18 cellular contexts compared by ENCODE assay signal in the genomic region with DNA sequence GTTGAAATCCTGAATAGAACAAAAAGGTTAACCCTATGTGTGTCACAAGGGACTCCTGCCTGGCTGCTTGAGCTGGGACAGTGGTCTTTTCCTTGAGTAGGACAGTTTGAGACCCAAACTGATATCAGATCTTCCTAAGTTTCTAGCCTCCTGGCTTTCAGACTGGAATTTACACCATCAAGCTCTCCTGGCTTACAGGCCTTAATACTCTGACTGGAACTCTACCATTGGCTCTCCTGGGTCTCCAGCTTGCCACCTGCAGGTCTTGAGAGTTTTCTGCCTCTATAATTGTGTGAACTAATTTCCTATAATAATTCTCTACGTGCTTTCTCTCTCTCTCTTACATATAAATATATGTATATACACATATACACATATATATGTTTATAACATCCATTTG.
DNase-seq lines count a peak whose midpoint lies in the region; ATAC-seq, FAIRE-seq and TF ChIP-seq lines count a peak whose summit lies in the region.
"Had no signal": no experiment of that assay in that cellular context is flagged by ENCODE, and none has a peak within 500 bp of the region (broad histone marks: within the 10 kb centered on the region; RNA-seq: fewer than 3 reads in every experiment).

No MANE protein-coding gene starts in this region.

- H3K36me3 ChIP-seq in H1 (ENCODE audit: control insufficient read depth in 2 of 4, insufficient read depth in 4 of 4, low read length in 3 of 4) (no peaks in the 10 kb centered on the region), PC-9 (ENCODE audit: low read depth) (no peaks in the 10 kb centered on the region)
- H3K36me3 ChIP-seq: BLaER1 treated with 17β-estradiol and CSF1 and Interleukin-3, amounts not matched to agents 10 nM and 100 nM had no signal

- no peak overlapping the region for H3K23ac ChIP-seq in H1 (ENCODE audit: insufficient read length)

- intact Hi-C loops in PC-9 (cut with micrococcal nuclease; ENCODE audit: unreplicated experiment) = no loop called here

- H4K8ac ChIP-seq in H1 (ENCODE audit: extremely low read depth, insufficient read depth, low read length) = no peak overlapping the region

- H3K27ac ChIP-seq in H1 (ENCODE audit: low read depth, low read length) (no peak overlapping the region), PC-9 (no peak overlapping the region)
- H3K27ac ChIP-seq: BLaER1 treated with 17β-estradiol and CSF1 and Interleukin-3, amounts not matched to agents 10 nM and 100 nM; GM23248 had no signal

- H2AFZ ChIP-seq in H1 (ENCODE audit: low read length) = peak overlapping the region; percentile 74; the same call in 1 of the 2 replicates
- no peak overlapping the region for H2AFZ ChIP-seq in PC-9
- H2AFZ ChIP-seq: GM23248 had no signal

- no peak overlapping the region for H3K14ac ChIP-seq in H1 (ENCODE audit: insufficient read length)

- H3K4me1 Mint-ChIP-seq in natural killer cell treated with Interleukin-12 subunit alpha and Interleukin-12 subunit beta and Interleukin-15 and Interleukin-18, amount 100 ng/mL, for 72 hours (ENCODE audit: low read depth in 2 of 2) = no peaks in the 10 kb centered on the region
- H3K4me1 Mint-ChIP-seq: CD4-positive, CD25-positive, alpha-beta regulatory T cell had no signal

- H3K9me3 ChIP-seq in H1 (ENCODE audit: insufficient read depth in 2 of 2, low read depth in 1 of 2, low read length in 1 of 2) (no peaks in the 10 kb centered on the region), PC-9 (ENCODE audit: insufficient read depth, low read depth) (no peaks in the 10 kb centered on the region)

- 63% methylated on average over 1 of the region's 1 CpG; no CpG with 5 or more reads in 1 of the 2 experiments for WGBS in H1 (ENCODE audit: extremely low coverage in 1 of 2, insufficient coverage in 1 of 2, insufficient read length in 1 of 2, insufficient replicate concordance in 2 of 2, low coverage in 1 of 2, low lambda C conversion rate in 2 of 2, missing lambda C conversion rate in 1 of 2), 2 experiments

- H3K27ac Mint-ChIP-seq in natural killer cell treated with Interleukin-12 subunit alpha and Interleukin-12 subunit beta and Interleukin-15 and Interleukin-18, amount 100 ng/mL, for 72 hours = no peak overlapping the region
- H3K27ac Mint-ChIP-seq: CD4-positive, CD25-positive, alpha-beta regulatory T cell; HFFc6 had no signal

- H2BK15ac ChIP-seq in H1 (ENCODE audit: low read length) = no peak overlapping the region

- no peaks in the 10 kb centered on the region for H3K27me3 Mint-ChIP-seq in natural killer cell treated with Interleukin-12 subunit alpha and Interleukin-12 subunit beta and Interleukin-15 and Interleukin-18, amount 100 ng/mL, for 72 hours
- H3K27me3 Mint-ChIP-seq: CD4-positive, CD25-positive, alpha-beta regulatory T cell had no signal

- H3K4me2 ChIP-seq in H1 (ENCODE audit: insufficient read depth in 1 of 2, low read depth in 2 of 2, low read length in 2 of 2) (no peak overlapping the region), PC-9 (no peak overlapping the region)

- H3K9me3 Mint-ChIP-seq in natural killer cell treated with Interleukin-12 subunit alpha and Interleukin-12 subunit beta and Interleukin-15 and Interleukin-18, amount 100 ng/mL, for 72 hours = peaks cover 22% of the 10 kb centered on the region

- no peak overlapping the region for H2BK12ac ChIP-seq in H1 (ENCODE audit: low read depth, low read length)

- TF ChIP-seq CTCF in H1 (IDR thresholded peaks at IDR 0.05; ENCODE audit: control extremely low read depth in 1 of 3, insufficient read depth in 1 of 3, low read depth in 1 of 3, low read length in 3 of 3) = peak in 2 of 3 experiments; percentile 13 to 30; a peak in 1 of 4 replicates
- no peak for TF ChIP-seq CTCF in PC-9 (conservative IDR thresholded peaks at IDR 0.05)

- no peak overlapping the region for H2AK5ac ChIP-seq in H1 (ENCODE audit: low read depth, low read length)

- no TSS peak for BruUV-seq in PC-9 (replicated peaks; lab: Mats Ljungman, UMichigan)

- peak overlapping the region in 1 of 4 experiments; percentile 49; a peak in 2 of 7 replicates for H3K9ac ChIP-seq in H1 (replicated peaks in 1 of 4; ENCODE audit: extremely low read depth in 1 of 4, low read depth in 3 of 4, low read length in 3 of 4)
- H3K9ac ChIP-seq: BLaER1 treated with 17β-estradiol and CSF1 and Interleukin-3, amounts not matched to agents 10 nM and 100 nM; GM23248 had no signal

- H2BK5ac ChIP-seq in H1 (ENCODE audit: low read depth, low read length) = no peak overlapping the region

- no peak overlapping the region for H3K4ac ChIP-seq in H1 (replicated peaks; ENCODE audit: insufficient read length, low read depth, low read length)

- no peak overlapping the region for H3K4me3 Mint-ChIP-seq in natural killer cell treated with Interleukin-12 subunit alpha and Interleukin-12 subunit beta and Interleukin-15 and Interleukin-18, amount 100 ng/mL, for 72 hours
- H3K4me3 Mint-ChIP-seq: CD4-positive, CD25-positive, alpha-beta regulatory T cell; HFFc6 had no signal

- no peak overlapping the region for H4K91ac ChIP-seq in H1 (replicated peaks; ENCODE audit: insufficient read length, low read length)

- H2BK120ac ChIP-seq in H1 (replicated peaks; ENCODE audit: low read depth, low read length) = no peak overlapping the region

- H3K56ac ChIP-seq in H1 (replicated peaks; ENCODE audit: insufficient read length, low read depth, low read length) = no peak overlapping the region

- H4K20me1 ChIP-seq in H1 (replicated peaks in 1 of 2; ENCODE audit: control insufficient read depth in 1 of 2, insufficient read depth in 2 of 2, low read length in 2 of 2) (no peaks in the 10 kb centered on the region), PC-9 (ENCODE audit: insufficient read depth) (no peaks in the 10 kb centered on the region)
- H4K20me1 ChIP-seq: BLaER1 treated with 17β-estradiol and CSF1 and Interleukin-3, amounts not matched to agents 10 nM and 100 nM had no signal

- peak; percentile 14 to 22; a peak in 2 of 4 replicates for TF ChIP-seq RAD21 in H1 (IDR thresholded peaks at IDR 0.05 in 1 of 2, conservative IDR thresholded peaks at IDR 0.05 in 1 of 2; ENCODE audit: low read depth in 2 of 2, low read length in 2 of 2)

- TF ChIP-seq EP300 in H1 (IDR thresholded peaks at IDR 0.05; ENCODE audit: borderline replicate concordance in 1 of 2, low read depth in 2 of 2, low read length in 2 of 2) = no peak

- CTCF ChIA-PET in H1 (lab: Charles Lee; ENCODE audit: partially characterized antibody) (interaction anchor here (0.7 kb wide), 1 partner anchor 240 kb away, joined by 3 read pairs; no protein-coding TSS in a partner anchor), PC-9 (lab: Charles Lee) (no interaction called here)

- H3K4me3 ChIP-seq in H1 (ENCODE audit: extremely low read depth in 1 of 4, insufficient read depth in 2 of 4, low read depth in 3 of 4, low read length in 4 of 4) (no peak overlapping the region), PC-9 (no peak overlapping the region)
- H3K4me3 ChIP-seq: BLaER1 treated with 17β-estradiol and CSF1 and Interleukin-3, amounts not matched to agents 10 nM and 100 nM; GM23248 had no signal

- no peaks in the 10 kb centered on the region; the same call in 1 of the 2 replicates for H3K9me2 ChIP-seq in PC-9 (ENCODE audit: insufficient read depth)

- H3K79me1 ChIP-seq in H1 (ENCODE audit: low read depth, low read length) = no peaks in the 10 kb centered on the region

- H3K4me1 ChIP-seq in H1 (replicated peaks in 1 of 4; ENCODE audit: control insufficient read depth in 3 of 4, insufficient read depth in 4 of 4, low read length in 3 of 4) (no peaks in the 10 kb centered on the region), PC-9 (replicated peaks; ENCODE audit: insufficient read depth) (no peaks in the 10 kb centered on the region)

- H2BK20ac ChIP-seq in H1 (ENCODE audit: low read length) = no peak overlapping the region

- DNase-seq in ELF-1 (ENCODE audit: low read depth, low spot score) (peak; percentile 1), HT-29 (ENCODE audit: low spot score) (peak; percentile 5), H1 (ENCODE audit: low read depth in 1 of 2, low spot score in 2 of 2) (no peak), iPS-NIHi11 (ENCODE audit: low spot score) (peak; percentile 4), NCI-H774 (lab: John Stamatoyannopoulos, UW) (no peak), PC-9 (no peak)
- no peak for DNase-seq in natural killer cell treated with Interleukin-12 subunit alpha and Interleukin-12 subunit beta and Interleukin-15 and Interleukin-18, amount 100 ng/mL, for 72 hours (ENCODE audit: low spot score)
- DNase-seq: 8988T; AML-193; CD4-positive, CD25-positive, alpha-beta regulatory T cell; DMS53; GM23248; HCEC 1CT; HFFc6 had no signal

- POLR2A ChIA-PET in H1 (lab: Charles Lee; ENCODE audit: partially characterized antibody) = no interaction called here
- POLR2A ChIA-PET in PC-9 (lab: Charles Lee; ENCODE audit: unreplicated experiment) = no interaction called here

- no peaks in the 10 kb centered on the region for H3K27me3 ChIP-seq in H1 (replicated peaks in 1 of 4; ENCODE audit: control insufficient read depth in 3 of 4, extremely low read depth in 1 of 4, insufficient read depth in 3 of 4, low read length in 3 of 4)
- no peaks in the 10 kb centered on the region for H3K27me3 ChIP-seq in PC-9 (ENCODE audit: insufficient read depth, low read depth)
- H3K27me3 ChIP-seq: BLaER1 treated with 17β-estradiol and CSF1 and Interleukin-3, amounts not matched to agents 10 nM and 100 nM had no signal

- no peak overlapping the region for H4K5ac ChIP-seq in H1 (ENCODE audit: insufficient read length, low read depth, low read length)

- ATAC-seq in natural killer cell treated with Interleukin-12 subunit alpha and Interleukin-12 subunit beta and Interleukin-15 and Interleukin-18, amount 100 ng/mL, for 72 hours = no peak
- no peak for ATAC-seq in GM19395 (IDR thresholded peaks at IDR 0.05; ENCODE audit: unreplicated experiment)
- ATAC-seq: HepG2 had no signal

- FAIRE-seq in H1 (lab: Jason Lieb, UNC) = no peak
- FAIRE-seq: HepG2, HTR-8/SVneo had no signal

- no peak for TF ChIP-seq POLR2A in H1 (IDR thresholded peaks at IDR 0.05; ENCODE audit: control extremely low read depth in 1 of 2, low read depth in 2 of 2, low read length in 2 of 2)

- peaks cover 5% of the 10 kb centered on the region for H3K36me3 Mint-ChIP-seq in natural killer cell treated with Interleukin-12 subunit alpha and Interleukin-12 subunit beta and Interleukin-15 and Interleukin-18, amount 100 ng/mL, for 72 hours
- H3K36me3 Mint-ChIP-seq: CD4-positive, CD25-positive, alpha-beta regulatory T cell had no signal

- H3F3A ChIP-seq in PC-9 (ENCODE audit: insufficient read depth, low read depth) = no peaks in the 10 kb centered on the region

- no peaks in the 10 kb centered on the region for H3K23me2 ChIP-seq in H1 (ENCODE audit: low read depth, low read length)

- no peak overlapping the region for H3K18ac ChIP-seq in H1 (ENCODE audit: extremely low read depth, low read length)

- no peaks in the 10 kb centered on the region for H3K79me2 ChIP-seq in H1 (ENCODE audit: control insufficient read depth in 1 of 2, insufficient read depth in 2 of 2, low read length in 2 of 2)
- no peaks in the 10 kb centered on the region for H3K79me2 ChIP-seq in PC-9 (ENCODE audit: low read depth)

TF ChIP-seq in H1, 55 proteins besides CTCF, POLR2A, EP300 and RAD21 (continues in another document):
- TF ChIP-seq SIRT6 (IDR thresholded peaks at IDR 0.05; ENCODE audit: low read length) = no peak
- TF ChIP-seq EZH2 (IDR thresholded peaks at IDR 0.05; ENCODE audit: low read depth, low read length, severe bottlenecking) = no peak
- TF ChIP-seq MAFK (IDR thresholded peaks at IDR 0.05; ENCODE audit: low read depth, low read length) = no peak
- no peak for TF ChIP-seq ZNF274 (IDR thresholded peaks at IDR 0.05; ENCODE audit: borderline replicate concordance, extremely low read depth, low read length)

Comparison
In these comparisons a context has a peak if more than half of its experiments do, and no peak if none do; other contexts are left out.
1. DNase-seq: peak in ELF-1 (single experiment), HT-29 (single experiment) and iPS-NIHi11 (single experiment); none in H1 (0 of 2), natural killer cell treated with Interleukin-12 subunit alpha and Interleukin-12 subunit beta and Interleukin-15 and Interleukin-18, amount 100 ng/mL, for 72 hours (single experiment), NCI-H774 (single experiment) and PC-9 (0 of 2).